Comparison of ENCODE assay signal across 8 cellular contexts in the genomic region with DNA sequence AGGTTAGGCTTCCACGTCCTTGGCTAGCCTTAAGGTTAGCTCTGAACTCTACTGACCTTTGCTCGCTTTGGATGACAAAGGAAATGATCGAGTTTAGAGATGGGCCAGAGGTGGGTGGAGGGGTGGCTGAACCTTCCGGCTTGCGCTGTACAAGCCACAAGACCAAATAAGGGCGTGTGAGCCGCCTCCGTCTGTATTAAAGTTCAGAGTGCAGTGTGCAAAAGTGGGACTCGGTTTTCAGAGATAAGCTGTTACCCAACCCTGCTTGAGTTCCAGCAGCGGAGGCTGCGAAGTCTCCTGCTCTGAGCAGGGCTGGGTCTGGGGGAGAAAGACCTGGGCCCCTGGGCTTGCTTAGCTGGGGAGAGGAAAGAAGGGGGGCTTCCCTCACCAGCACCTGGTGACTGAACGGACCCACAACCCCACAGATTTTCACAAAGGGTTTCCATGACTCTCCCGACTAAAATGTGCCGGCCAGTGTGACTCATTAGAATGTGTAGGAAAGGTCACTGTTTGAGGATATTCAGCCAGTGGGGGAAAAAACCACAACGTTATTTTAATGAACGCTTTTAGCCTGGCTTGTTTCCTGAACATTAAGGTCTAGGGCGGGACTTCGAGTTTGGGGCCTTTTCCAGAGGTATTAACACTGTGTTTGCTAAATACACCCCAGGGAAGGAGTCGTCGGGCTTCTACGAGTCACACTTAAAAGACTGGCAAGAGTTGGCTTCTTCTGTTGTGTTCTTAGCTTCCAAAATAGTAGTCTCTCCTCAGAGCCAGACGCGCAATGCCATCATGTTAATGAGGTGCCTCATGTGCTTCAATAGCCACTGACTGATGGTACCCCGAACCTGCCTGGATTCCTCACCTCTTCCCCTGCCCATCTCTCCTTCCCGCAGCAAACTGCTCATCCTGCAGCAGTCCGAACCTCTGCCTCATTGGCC.
A peak's percentile ranks its signal among the peaks of the same experiment; 100 is the strongest.
DNase-seq lines count a peak whose midpoint lies in the region; ATAC-seq and FAIRE-seq lines count a peak whose summit lies in the region.

No MANE protein-coding gene starts in this region.

- ATAC-seq in GM19452 (IDR thresholded peaks at IDR 0.05; ENCODE audit: unreplicated experiment), result peak; percentile 84
- peak; percentile 74 for ATAC-seq in HG03565 (IDR thresholded peaks at IDR 0.05; ENCODE audit: unreplicated experiment)
- ATAC-seq in T-helper 17 cell, result peak; percentile 95

- peaks cover 45% of the 10 kb centered on the region for H3K4me1 Mint-ChIP-seq in T-helper 17 cell

- H3K4me3 Mint-ChIP-seq in T-helper 17 cell, result peak overlapping the region; percentile 84

- peak overlapping the region; percentile 74 for H3K9ac ChIP-seq in BLaER1

- FAIRE-seq in small intestine (lab: Jason Lieb, UNC), result no peak

- no peaks in the 10 kb centered on the region for H4K20me1 ChIP-seq in BLaER1

- no CpG with 5 or more reads among the region's 26 CpGs for WGBS in iPS DF 6.9 (ENCODE audit: insufficient coverage, insufficient read length)
- 11 to 16% (median 13%) methylated on average over 26 of the region's 26 CpGs for WGBS in small intestine, 3 donors

- H3K36me3 ChIP-seq in BLaER1 (0 out of 2 replicates have a peak, but pooled peaks cover 4% of the 10 kb centered on the region), iPS DF 6.9 (ENCODE audit: control insufficient read depth, insufficient read depth, low read length) (no peaks in the 10 kb centered on the region), small intestine (ENCODE audit: control insufficient read depth in 2 of 2, insufficient read depth in 2 of 2, low read length in 2 of 2) (no peaks in the 10 kb centered on the region)

- H3K27ac Mint-ChIP-seq in T-helper 17 cell, result peak overlapping the region; percentile 97

- no peaks in the 10 kb centered on the region for H3K27me3 Mint-ChIP-seq in T-helper 17 cell

- H3K4me1 ChIP-seq in BLaER1, result peaks cover 66% of the 10 kb centered on the region
- peaks cover 5% of the 10 kb centered on the region for H3K4me1 ChIP-seq in iPS DF 6.9 (ENCODE audit: control insufficient read depth, insufficient read depth, low read length)
- H3K4me1 ChIP-seq in small intestine (ENCODE audit: control insufficient read depth in 2 of 2, insufficient read depth in 1 of 2, low read depth in 1 of 2, low read length in 1 of 2), result peaks cover 14% of the 10 kb centered on the region in 2 donors

- H3K27ac ChIP-seq in BLaER1, result peak overlapping the region; percentile 92
- H3K27ac ChIP-seq in iPS DF 6.9 (ENCODE audit: low read length), result no peak overlapping the region
- H3K27ac ChIP-seq in small intestine (ENCODE audit: low read depth in 1 of 2, low read length in 1 of 2), result peak overlapping the region; percentile 93 to 97

- DNase-seq in T-helper 17 cell (peak; percentile 41 to 52 (median 52)), astrocyte of the hippocampus (ENCODE audit: low read depth, low spot score) (peak; percentile 98), iPS DF 6.9 (ENCODE audit: low read depth, low spot score) (peak; percentile 83), small intestine (peak; percentile 99), RPMI8226 (no peak)

- H3K36me3 Mint-ChIP-seq in T-helper 17 cell (ENCODE audit: low read depth), result no peaks in the 10 kb centered on the region

- H3K9me3 ChIP-seq in BLaER1, result no peaks in the 10 kb centered on the region
- H3K9me3 ChIP-seq in T-helper 17 cell (ENCODE audit: control insufficient read depth, low read length, poor library complexity, severe bottlenecking), result no peaks in the 10 kb centered on the region
- H3K9me3 ChIP-seq in iPS DF 6.9 (ENCODE audit: control insufficient read depth, insufficient read depth, low read length), result no peaks in the 10 kb centered on the region
- no peaks in the 10 kb centered on the region for H3K9me3 ChIP-seq in small intestine (ENCODE audit: control insufficient read depth, low read depth)

- peak overlapping the region; percentile 95 for H3K4me2 ChIP-seq in BLaER1

- H3K27me3 ChIP-seq in BLaER1 (no peaks in the 10 kb centered on the region), iPS DF 6.9 (ENCODE audit: control insufficient read depth, insufficient read depth, low read length) (no peaks in the 10 kb centered on the region), small intestine (ENCODE audit: control insufficient read depth in 2 of 2, insufficient read depth in 2 of 2, low read length in 2 of 2) (no peaks in the 10 kb centered on the region)

- H3K4me3 ChIP-seq in BLaER1 (peak overlapping the region; percentile 55), iPS DF 6.9 (ENCODE audit: low read length) (no peak overlapping the region), small intestine (ENCODE audit: low read depth in 1 of 2, low read length in 2 of 2) (no peak overlapping the region)
